Comparison of ENCODE assay signal across 1 cellular context in the genomic region with DNA sequence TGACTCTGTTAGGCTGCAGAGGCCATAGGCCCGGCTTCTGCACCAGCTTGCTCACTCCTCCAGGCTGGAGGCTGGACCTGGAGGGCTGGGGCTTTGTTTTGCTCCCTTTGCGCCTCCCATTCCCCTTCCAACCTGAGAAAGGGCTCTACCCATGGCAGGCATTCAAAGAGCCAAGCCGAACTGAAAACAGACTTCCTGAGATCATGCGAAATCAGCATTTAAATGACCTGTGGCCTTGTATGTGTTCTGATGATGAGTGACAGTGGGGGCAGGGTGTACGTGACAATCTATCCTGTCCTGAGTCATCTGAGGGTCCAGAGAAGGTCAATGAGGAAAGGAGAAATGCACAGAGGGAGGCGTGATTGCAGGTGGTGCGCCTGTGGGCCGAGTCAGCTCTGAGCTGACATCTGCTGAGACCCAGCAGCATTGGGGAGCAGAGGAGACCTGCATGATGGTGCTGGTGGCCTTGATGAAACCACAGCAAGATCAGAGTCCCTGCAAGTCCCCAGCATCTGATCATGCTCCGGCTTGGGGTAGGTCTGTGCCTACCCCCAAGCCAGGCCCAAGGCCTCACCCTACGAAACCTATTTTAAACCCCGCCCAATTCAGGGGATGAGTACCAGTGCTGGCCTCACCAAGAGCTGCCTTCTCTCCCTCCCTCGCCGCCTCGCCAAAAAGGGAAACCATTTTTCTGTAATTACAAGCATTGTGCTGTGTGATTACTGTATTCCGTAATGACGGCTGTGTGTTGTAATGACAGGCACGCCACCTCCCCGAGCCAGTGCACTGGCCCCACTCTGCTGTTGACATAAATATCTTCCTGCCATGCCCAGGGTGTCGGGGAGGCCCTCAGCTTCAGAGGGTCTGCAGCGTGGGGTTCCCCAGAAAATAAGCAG.
TF ChIP-seq lines count a peak whose summit lies in the region.

No MANE protein-coding gene starts in this region.

TF ChIP-seq in H1, 55 proteins besides CTCF, POLR2A, EP300 and RAD21:
- TF ChIP-seq, protein P1, sequence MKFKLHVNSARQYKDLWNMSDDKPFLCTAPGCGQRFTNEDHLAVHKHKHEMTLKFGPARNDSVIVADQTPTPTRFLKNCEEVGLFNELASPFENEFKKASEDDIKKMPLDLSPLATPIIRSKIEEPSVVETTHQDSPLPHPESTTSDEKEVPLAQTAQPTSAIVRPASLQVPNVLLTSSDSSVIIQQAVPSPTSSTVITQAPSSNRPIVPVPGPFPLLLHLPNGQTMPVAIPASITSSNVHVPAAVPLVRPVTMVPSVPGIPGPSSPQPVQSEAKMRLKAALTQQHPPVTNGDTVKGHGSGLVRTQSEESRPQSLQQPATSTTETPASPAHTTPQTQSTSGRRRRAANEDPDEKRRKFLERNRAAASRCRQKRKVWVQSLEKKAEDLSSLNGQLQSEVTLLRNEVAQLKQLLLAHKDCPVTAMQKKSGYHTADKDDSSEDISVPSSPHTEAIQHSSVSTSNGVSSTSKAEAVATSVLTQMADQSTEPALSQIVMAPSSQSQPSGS (IDR thresholded peaks at IDR 0.05; ENCODE audit: low read length): no peak
- TF ChIP-seq TBP (IDR thresholded peaks at IDR 0.05; ENCODE audit: low read depth, low read length) (no peak), HDAC2 (IDR thresholded peaks at IDR 0.05; ENCODE audit: borderline replicate concordance in 1 of 2, low read depth in 2 of 2, low read length in 2 of 2) (no peak), POLR2AphosphoS5 (IDR thresholded peaks at IDR 0.05; ENCODE audit: low read depth, low read length) (no peak), RNF2 (IDR thresholded peaks at IDR 0.05; ENCODE audit: borderline replicate concordance, low read depth, low read length, missing control alignments, poor library complexity, severe bottlenecking) (no peak), TEAD4 (IDR thresholded peaks at IDR 0.05; ENCODE audit: low read depth, low read length) (no peak)
